16 cellular contexts compared by ENCODE assay signal in the genomic region with DNA sequence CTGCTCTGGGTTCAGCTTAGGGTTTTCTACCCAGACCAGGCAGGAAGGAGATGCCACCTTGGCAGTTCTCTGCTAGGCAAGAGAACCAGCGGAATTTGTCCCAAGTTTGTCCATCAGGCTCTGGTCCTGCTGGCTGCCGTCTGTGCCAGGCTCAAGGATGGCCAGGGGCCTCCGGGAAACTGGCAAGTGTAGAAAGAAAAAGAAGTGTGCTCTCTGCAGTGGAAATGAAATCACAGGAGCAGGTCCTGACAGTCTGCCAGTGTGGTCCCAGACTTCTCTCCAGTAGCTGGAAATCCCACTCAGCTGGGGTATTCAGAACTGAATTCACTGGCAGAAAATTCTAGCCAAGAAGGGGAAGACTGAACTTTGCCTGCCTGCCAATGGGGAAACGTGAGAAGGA.
DNase-seq lines count a peak whose midpoint lies in the region; ATAC-seq and TF ChIP-seq lines count a peak whose summit lies in the region.
"Had no signal": no experiment of that assay in that cellular context is flagged by ENCODE, and none has a peak within 500 bp of the region (broad histone marks: within the 10 kb centered on the region; RNA-seq: fewer than 3 reads in every experiment).

No MANE protein-coding gene starts in this region.

- H3K27me3 ChIP-seq in breast epithelium (no peaks in the 10 kb centered on the region), muscle layer of colon (ENCODE audit: control insufficient read depth in 1 of 2, insufficient read depth in 2 of 2, low read length in 2 of 2) (no peaks in the 10 kb centered on the region), tibial artery (no peaks in the 10 kb centered on the region)

- no peak for TF ChIP-seq POLR2A in breast epithelium (IDR thresholded peaks at IDR 0.05)

- H3K4me3 ChIP-seq in breast epithelium (no peak overlapping the region), muscle layer of colon (ENCODE audit: low read depth in 1 of 2, low read length in 2 of 2) (no peak overlapping the region), tibial artery (no peak overlapping the region)

- H3K27ac Mint-ChIP-seq in MCF 10A (ENCODE audit: low read depth, unreplicated experiment) (no peak overlapping the region), progenitor cell of endocrine pancreas (no peak overlapping the region)
- H3K27ac Mint-ChIP-seq: natural killer cell treated with Interleukin-12 subunit alpha and Interleukin-12 subunit beta and Interleukin-15 and Interleukin-18, amount 100 ng/mL, for 72 hours had no signal

- no TSS peak for BruUV-seq in MCF 10A (replicated peaks; lab: Mats Ljungman, UMichigan)

- no peak overlapping the region for H3K4me3 Mint-ChIP-seq in MCF 10A (ENCODE audit: unreplicated experiment)
- H3K4me3 Mint-ChIP-seq in progenitor cell of endocrine pancreas (ENCODE audit: low read depth): no peak overlapping the region
- H3K4me3 Mint-ChIP-seq: natural killer cell treated with Interleukin-12 subunit alpha and Interleukin-12 subunit beta and Interleukin-15 and Interleukin-18, amount 100 ng/mL, for 72 hours had no signal

- DNase-seq in breast epithelium (ENCODE audit: low spot score in 2 of 2) (no peak), MCF 10A (ENCODE audit: unreplicated experiment) (no peak), tibial artery (no peak), progenitor cell of endocrine pancreas (ENCODE audit: low spot score, unreplicated experiment) (no peak), RPMI8226 (no peak)
- DNase-seq: activated CD8-positive, alpha-beta memory T cell treated with anti-CD3 and anti-CD28 coated beads for 24 hours; kidney glomerular epithelial cell; NCI-H2107; NCI-H82; SHP77 treated with DMSO at 0.1 percent for 48 hours; stimulated activated CD4-positive, alpha-beta T cell treated with anti-CD3 and anti-CD28 coated beads, Interleukin-2, amount 100 ng/mL, for 48 hours had no signal

- POLR2A ChIA-PET in MCF 10A (lab: Yijun Ruan, JAX): no interaction called here

- peaks cover 37% of the 10 kb centered on the region for H3K36me3 Mint-ChIP-seq in MCF 10A (ENCODE audit: insufficient read depth, unreplicated experiment)
- H3K36me3 Mint-ChIP-seq in progenitor cell of endocrine pancreas (ENCODE audit: insufficient read depth): peaks cover 2% of the 10 kb centered on the region

- CTCF ChIA-PET in MCF 10A (lab: Yijun Ruan, JAX): interaction anchor here (0.8 to 1.5 kb wide), 3 partner anchors 16 to 259 kb away, joined by 3 read pairs; no protein-coding TSS in a partner anchor

- TF ChIP-seq CTCF in breast epithelium (IDR thresholded peaks at IDR 0.05) (no peak), MCF 10A (IDR thresholded peaks at IDR 0.05; ENCODE audit: unreplicated experiment) (no peak), tibial artery (IDR thresholded peaks at IDR 0.05) (no peak), progenitor cell of endocrine pancreas (IDR thresholded peaks at IDR 0.05; ENCODE audit: unreplicated experiment) (no peak)

- H3K27ac ChIP-seq in breast epithelium (peak overlapping the region; percentile 40 to 75), cingulate gyrus (ENCODE audit: low read depth, low read length) (peak overlapping the region; percentile 82), muscle layer of colon (ENCODE audit: low read depth, low read length) (peak overlapping the region; percentile 37), tibial artery (peak overlapping the region; percentile 66 to 77)

- no peak overlapping the region for H3K9ac ChIP-seq in muscle layer of colon (ENCODE audit: low read length)

- H3K27me3 Mint-ChIP-seq in MCF 10A (ENCODE audit: insufficient read depth, unreplicated experiment) (no peaks in the 10 kb centered on the region), progenitor cell of endocrine pancreas (no peaks in the 10 kb centered on the region)

- ATAC-seq in GM19467 (IDR thresholded peaks at IDR 0.05; ENCODE audit: unreplicated experiment): no peak
- ATAC-seq: natural killer cell treated with Interleukin-12 subunit alpha and Interleukin-12 subunit beta and Interleukin-15 and Interleukin-18, amount 100 ng/mL, for 72 hours; right cardiac atrium had no signal

- intact Hi-C loops in breast epithelium (cut with DNase I; ENCODE audit: low total_unique reads) (no loop called here), MCF 10A (cut with micrococcal nuclease) (no loop called here), tibial artery (cut with DNase I; ENCODE audit: low total_unique reads) (no loop called here)

- H3K4me1 Mint-ChIP-seq in MCF 10A (ENCODE audit: insufficient read depth, unreplicated experiment) (peaks cover 6% of the 10 kb centered on the region), progenitor cell of endocrine pancreas (ENCODE audit: low read depth) (peaks cover 5% of the 10 kb centered on the region)

- H3K9me3 Mint-ChIP-seq in MCF 10A (ENCODE audit: unreplicated experiment) (no peaks in the 10 kb centered on the region), progenitor cell of endocrine pancreas (ENCODE audit: low read depth) (no peaks in the 10 kb centered on the region)
- H3K9me3 Mint-ChIP-seq: natural killer cell treated with Interleukin-12 subunit alpha and Interleukin-12 subunit beta and Interleukin-15 and Interleukin-18, amount 100 ng/mL, for 72 hours had no signal

- H3K36me3 ChIP-seq in breast epithelium: no peaks in the 10 kb centered on the region
- H3K36me3 ChIP-seq in muscle layer of colon (ENCODE audit: insufficient read depth, low read length): peaks cover 13% of the 10 kb centered on the region
- peaks cover 0 to 22% (median 15%) of the 10 kb centered on the region in 3 donors for H3K36me3 ChIP-seq in tibial artery

- peaks cover 4 to 5% of the 10 kb centered on the region in 2 donors for H3K4me1 ChIP-seq in breast epithelium
- peaks cover 66% of the 10 kb centered on the region for H3K4me1 ChIP-seq in muscle layer of colon (ENCODE audit: insufficient read depth, low read length)
- peaks cover 3 to 79% (median 62%) of the 10 kb centered on the region in 4 donors for H3K4me1 ChIP-seq in tibial artery

- H3K9me3 ChIP-seq in breast epithelium (no peaks in the 10 kb centered on the region), muscle layer of colon (ENCODE audit: low read length) (no peaks in the 10 kb centered on the region), tibial artery (no peaks in the 10 kb centered on the region)
